In genomic region chr19:32971715-32972540, GRCh38 we compare ENCODE assay signal across 8 cellular contexts. TPM values are rescaled to one million over a fixed set of nuclear protein-coding genes. Genes with fewer than 3 reads are reported as not detected.
DNase-seq lines count a peak whose midpoint lies in the region; FAIRE-seq and TF ChIP-seq lines count a peak whose summit lies in the region.

CEP89 (minus strand) TSS chr19:32971958; CDS start chr19:32971874, 84 bp downstream.
FAAP24 (plus strand) TSS chr19:32972242; CDS start chr19:32973197, 955 bp downstream.

- TF ChIP-seq CTCF in MM.1S (IDR thresholded peaks at IDR 0.05; ENCODE audit: low read length) (no peak), neural progenitor cell (IDR thresholded peaks at IDR 0.05) (no peak)

- H2AFZ ChIP-seq in MM.1S (ENCODE audit: low read length) (peak within 1 kb of the TSS; percentile 96), neural progenitor cell (replicated peaks) (peak within 1 kb of the TSS; percentile 74)

- H3K4me1 ChIP-seq in MM.1S (ENCODE audit: low read length) (no peaks in the 10 kb centered on the region), neural progenitor cell (no peaks in the 10 kb centered on the region), stomach smooth muscle (ENCODE audit: control insufficient read depth, insufficient read depth, low read length) (peaks cover 23% of the 10 kb centered on the region)

- peaks cover 6% of the 10 kb centered on the region for H3K36me3 Mint-ChIP-seq in neural progenitor cell

- H3K27ac Mint-ChIP-seq in neural progenitor cell, result peak within 1 kb of the TSS; percentile 94

- no peaks in the 10 kb centered on the region for H3F3A ChIP-seq in MM.1S (ENCODE audit: insufficient read depth, low read length)
- peaks cover 15% of the 10 kb centered on the region for H3F3A ChIP-seq in neural progenitor cell (ENCODE audit: low read depth)

- DNase-seq in HCEC 1CT (peak; percentile 99), MM.1S (peak; percentile 99), SHP77 treated with DMSO at 0.1 percent for 48 hours (lab: John Stamatoyannopoulos, UW) (peak; percentile 95), activated gamma-delta T cell treated with Interleukin-2 at 50 U/mL for 16 hours (peak; percentile 97), foreskin melanocyte (peak; percentile 99), neural progenitor cell (ENCODE audit: low spot score) (peak; percentile 99)

- H3K27me3 Mint-ChIP-seq in neural progenitor cell (ENCODE audit: insufficient read depth, low read depth), result peaks cover 2% of the 10 kb centered on the region

- no peaks in the 10 kb centered on the region for H3K9me2 ChIP-seq in MM.1S (replicated peaks; ENCODE audit: insufficient read depth, low read length)

- peaks cover 13% of the 10 kb centered on the region for H3K4me1 Mint-ChIP-seq in neural progenitor cell

- peak within 1 kb of the TSS; percentile 81 for H3K4me3 ChIP-seq in MM.1S (ENCODE audit: low read length)
- H3K4me3 ChIP-seq in neural progenitor cell, result peak within 1 kb of the TSS; percentile 87
- peak within 1 kb of the TSS; percentile 91 to 99 for H3K4me3 ChIP-seq in stomach smooth muscle (ENCODE audit: low read length in 2 of 2)

- peaks cover 26% of the 10 kb centered on the region for H3K79me2 ChIP-seq in MM.1S (ENCODE audit: low read length)
- H3K79me2 ChIP-seq in neural progenitor cell (ENCODE audit: low read depth), result peaks cover 25% of the 10 kb centered on the region

- H3K27ac ChIP-seq in MM.1S (ENCODE audit: low read length), result no peak within 1 kb of the TSS
- H3K27ac ChIP-seq in neural progenitor cell, result no peak within 1 kb of the TSS
- peak within 1 kb of the TSS; percentile 70 for H3K27ac ChIP-seq in stomach smooth muscle (ENCODE audit: low read length)

- peak within 1 kb of the TSS; percentile 100 for H3K4me3 Mint-ChIP-seq in neural progenitor cell

- no peaks in the 10 kb centered on the region for H3K9me3 ChIP-seq in MM.1S (replicated peaks; ENCODE audit: insufficient read depth, low read length)
- H3K9me3 ChIP-seq in neural progenitor cell (ENCODE audit: low read depth), result no peaks in the 10 kb centered on the region
- no peaks in the 10 kb centered on the region for H3K9me3 ChIP-seq in stomach smooth muscle (ENCODE audit: control insufficient read depth in 2 of 2, low read length in 2 of 2)

- peak; percentile 99 for FAIRE-seq in G401.6 (lab: Jason Lieb, UNC)

- H3K36me3 ChIP-seq in MM.1S (replicated peaks; ENCODE audit: insufficient read depth, low read length) (no peaks in the 10 kb centered on the region), neural progenitor cell (no peaks in the 10 kb centered on the region), stomach smooth muscle (ENCODE audit: control insufficient read depth in 2 of 2, insufficient read depth in 2 of 2, low read length in 2 of 2) (no peaks in the 10 kb centered on the region)

- no peaks in the 10 kb centered on the region for H3K9me3 Mint-ChIP-seq in neural progenitor cell

- H3K27me3 ChIP-seq in MM.1S (replicated peaks; ENCODE audit: insufficient read depth, low read length), result no peaks in the 10 kb centered on the region
- H3K27me3 ChIP-seq in neural progenitor cell, result no peaks in the 10 kb centered on the region
- H3K27me3 ChIP-seq in stomach smooth muscle (ENCODE audit: control insufficient read depth in 1 of 2, insufficient read depth in 2 of 2, low read length in 2 of 2), result no peaks in the 10 kb centered on the region

- H4K20me1 ChIP-seq in MM.1S (ENCODE audit: insufficient read depth, low read length) (no peaks in the 10 kb centered on the region), neural progenitor cell (ENCODE audit: low read depth) (peaks cover 13% of the 10 kb centered on the region)

- peak within 1 kb of the TSS; percentile 80 for H3K4me2 ChIP-seq in MM.1S (ENCODE audit: low read depth, low read length)
- peak within 1 kb of the TSS; percentile 97 for H3K4me2 ChIP-seq in neural progenitor cell

- peak within 1 kb of the TSS; percentile 80 for H3K9ac ChIP-seq in MM.1S (ENCODE audit: low read length)
- peak within 1 kb of the TSS; percentile 70 for H3K9ac ChIP-seq in neural progenitor cell
- H3K9ac ChIP-seq in stomach smooth muscle (ENCODE audit: low read length in 2 of 2), result peak within 1 kb of the TSS; percentile 82 to 83

RNA-seq across cellular contexts. Expression of gene CEP89, which starts in this region (rescaled TPM):
- total RNA-seq in neural progenitor cell (ENCODE audit: low replicate concordance), result 22.0 and 26.1 TPM in 2 replicates

RNA-seq across cellular contexts. Expression of gene FAAP24, which starts in this region (rescaled TPM):
- 2.7 and 4.4 TPM in 2 replicates for total RNA-seq in neural progenitor cell (ENCODE audit: low replicate concordance)
